8 cellular contexts compared by ENCODE assay signal in the genomic region with DNA sequence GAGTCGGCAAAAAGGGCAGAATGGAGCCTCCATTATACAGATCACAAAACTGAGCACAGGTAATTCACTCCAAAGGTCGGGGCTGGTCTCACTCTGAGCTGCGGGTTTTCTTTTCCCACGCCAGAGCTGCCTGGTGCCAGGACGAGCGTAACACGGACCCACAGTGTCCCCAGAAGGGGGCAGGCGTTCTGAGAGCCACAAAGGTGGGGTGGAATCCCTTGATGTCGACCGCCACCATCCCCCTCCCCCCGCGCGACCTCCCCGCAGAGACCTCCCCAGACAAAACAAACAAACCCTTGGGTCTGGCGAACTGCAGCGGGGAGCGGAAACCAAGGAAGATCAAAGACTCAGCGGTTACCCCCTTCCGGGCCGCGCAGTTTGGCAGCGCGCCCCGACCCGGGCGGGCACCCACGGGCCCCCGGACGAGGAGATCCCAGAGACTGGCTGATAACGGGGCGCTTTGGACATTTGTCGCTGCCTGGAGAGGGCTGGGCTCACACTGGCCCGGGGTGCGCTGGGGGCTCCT. TPM values are rescaled to one million over a fixed set of nuclear protein-coding genes. Genes with fewer than 3 reads are reported as not detected.
DNase-seq lines count a peak whose midpoint lies in the region; TF ChIP-seq lines count a peak whose summit lies in the region.

No MANE protein-coding gene starts in this region.

- H3K79me2 ChIP-seq in GM23248 (ENCODE audit: insufficient read depth): no peaks in the 10 kb centered on the region

- peak overlapping the region; percentile 90 to 96 (median 95) for H3K27ac Mint-ChIP-seq in CD4-positive, alpha-beta memory T cell
- H3K27ac Mint-ChIP-seq in nephron progenitor cell: no peak overlapping the region

- POLR2A ChIA-PET in CD4-positive, alpha-beta memory T cell (lab: Charles Lee; ENCODE audit: partially characterized antibody): interaction anchor here (0.6 to 1.7 kb wide), 8 partner anchors 12 to 220 kb away, joined by 3 to 6 read pairs (median 4); a partner anchor contains a TSS

- TF ChIP-seq CTCF in epithelial cell of proximal tubule (conservative IDR thresholded peaks at IDR 0.05; ENCODE audit: low read depth, low read length): no peak
- TF ChIP-seq CTCF in nephron progenitor cell (IDR thresholded peaks at IDR 0.05): no peak

- H3K4me2 ChIP-seq in GM23248 (ENCODE audit: unreplicated experiment): no peak overlapping the region

- H3K36me3 Mint-ChIP-seq in CD4-positive, alpha-beta memory T cell: peaks cover 0 to 5% of the 10 kb centered on the region in 2 donors
- H3K36me3 Mint-ChIP-seq in nephron progenitor cell (ENCODE audit: low read depth): peaks cover 10% of the 10 kb centered on the region

- no peaks in the 10 kb centered on the region for H3K9me3 ChIP-seq in CD4-positive, alpha-beta memory T cell (ENCODE audit: control insufficient read depth in 1 of 2, low read length in 2 of 2)
- no peaks in the 10 kb centered on the region for H3K9me3 ChIP-seq in GM23248 (ENCODE audit: low read depth)
- no peaks in the 10 kb centered on the region for H3K9me3 ChIP-seq in stomach smooth muscle (ENCODE audit: control insufficient read depth in 2 of 2, low read length in 2 of 2)

- CTCF ChIA-PET in CD4-positive, alpha-beta memory T cell (lab: Charles Lee; ENCODE audit: partially characterized antibody): interaction anchor here (1.1 kb wide), 1 partner anchor 259 kb away, joined by 4 read pairs; no protein-coding TSS in a partner anchor

- in situ Hi-C loops in GM23248 (cut with MboI): no loop called here

- peaks cover 0 to 13% (median 4%) of the 10 kb centered on the region in 8 donors for H3K9me3 Mint-ChIP-seq in CD4-positive, alpha-beta memory T cell
- H3K9me3 Mint-ChIP-seq in nephron progenitor cell: peaks cover 4% of the 10 kb centered on the region

- peak overlapping the region; percentile 81 to 89 (median 88) for H3K4me3 Mint-ChIP-seq in CD4-positive, alpha-beta memory T cell
- peak overlapping the region; percentile 86 for H3K4me3 Mint-ChIP-seq in nephron progenitor cell

- peaks cover 14 to 35% (median 25%) of the 10 kb centered on the region in 4 donors for H3K4me1 Mint-ChIP-seq in CD4-positive, alpha-beta memory T cell
- peaks cover 63% of the 10 kb centered on the region for H3K4me1 Mint-ChIP-seq in nephron progenitor cell

- no peak overlapping the region for H3K27ac ChIP-seq in CD4-positive, alpha-beta memory T cell (ENCODE audit: low read depth, low read length)
- H3K27ac ChIP-seq in GM23248 (no peak overlapping the region), stomach smooth muscle (ENCODE audit: low read length) (no peak overlapping the region)

- peak overlapping the region in 1 of 2 donors; percentile 68 for H3K4me3 ChIP-seq in CD4-positive, alpha-beta memory T cell (ENCODE audit: low read length in 2 of 2)
- H3K4me3 ChIP-seq in GM23248 (peak overlapping the region; percentile 64), epithelial cell of proximal tubule (ENCODE audit: low read depth, low read length) (peak overlapping the region; percentile 61), stomach smooth muscle (ENCODE audit: low read length in 2 of 2) (peak overlapping the region; percentile 72 to 84)

- no peaks in the 10 kb centered on the region for H3K27me3 ChIP-seq in CD4-positive, alpha-beta memory T cell (ENCODE audit: insufficient read depth, low read length)
- H3K27me3 ChIP-seq in GM23248 (replicated peaks; ENCODE audit: insufficient read depth) (peaks cover 78% of the 10 kb centered on the region), stomach smooth muscle (ENCODE audit: control insufficient read depth in 1 of 2, insufficient read depth in 2 of 2, low read length in 2 of 2) (no peaks in the 10 kb centered on the region)

- intact Hi-C loops in CD4-positive, alpha-beta memory T cell (cut with micrococcal nuclease): loop anchor here (1.0 to 10.0 kb wide), 10 partner anchors 55 to 520 kb away; a partner anchor contains a TSS

- H2AFZ ChIP-seq in GM23248: 0 out of 2 replicates have a peak overlapping the region, but pooled peaks have one; percentile 69

- H3K9ac ChIP-seq in GM23248: no peak overlapping the region
- H3K9ac ChIP-seq in stomach smooth muscle (ENCODE audit: low read length in 2 of 2): peak overlapping the region in 1 of 2 donors; percentile 17

- WGBS in GM23248 (ENCODE audit: low coverage in 1 of 2, low lambda C conversion rate in 2 of 2, missing lambda C conversion rate in 2 of 2), 2 experiments: 17 to 22% methylated on average over 31 to 33 of the region's 34 CpGs

- DNase-seq in CD4-positive, alpha-beta memory T cell: peak; percentile 87 to 90 (median 88)
- DNase-seq in GM23248 (no peak), NCI-H748 (lab: John Stamatoyannopoulos, UW; ENCODE audit: unreplicated experiment) (peak; percentile 63), epithelial cell of proximal tubule (ENCODE audit: low read depth) (no peak), nephron progenitor cell (peak; percentile 72), NCI-H1417 treated with DMSO at 0.1 percent for 48 hours (lab: John Stamatoyannopoulos, UW) (no peak)
- peak; percentile 85 for DNase-seq in activated CD8-positive, alpha-beta memory T cell treated with anti-CD3 and anti-CD28 coated beads, Interleukin-2, amount 50 U/mL, for 1 hour (ENCODE audit: extremely low read depth)

- no peaks in the 10 kb centered on the region for H4K20me1 ChIP-seq in GM23248 (ENCODE audit: insufficient read depth)

- H3K9me2 ChIP-seq in GM23248 (ENCODE audit: insufficient read depth): no peaks in the 10 kb centered on the region

- H3K36me3 ChIP-seq in CD4-positive, alpha-beta memory T cell (ENCODE audit: insufficient read depth, low read length): no peaks in the 10 kb centered on the region
- no peaks in the 10 kb centered on the region for H3K36me3 ChIP-seq in GM23248 (ENCODE audit: low read depth)
- H3K36me3 ChIP-seq in stomach smooth muscle (ENCODE audit: control insufficient read depth in 2 of 2, insufficient read depth in 2 of 2, low read length in 2 of 2): no peaks in the 10 kb centered on the region

- peaks cover 30% of the 10 kb centered on the region for H3K4me1 ChIP-seq in CD4-positive, alpha-beta memory T cell (ENCODE audit: insufficient read depth, low read length)
- H3K4me1 ChIP-seq in GM23248 (ENCODE audit: insufficient read depth): no peaks in the 10 kb centered on the region
- peaks cover 18% of the 10 kb centered on the region for H3K4me1 ChIP-seq in stomach smooth muscle (ENCODE audit: control insufficient read depth, insufficient read depth, low read length)

- no peaks in the 10 kb centered on the region for H3K27me3 Mint-ChIP-seq in CD4-positive, alpha-beta memory T cell
- peaks cover 2% of the 10 kb centered on the region for H3K27me3 Mint-ChIP-seq in nephron progenitor cell (ENCODE audit: low read depth, poor library complexity)

- no peaks in the 10 kb centered on the region for H3F3A ChIP-seq in GM23248 (ENCODE audit: insufficient read depth)

RNA-seq across cellular contexts. Expression of a gene that starts 0.8 kb away (rescaled TPM):
- total RNA-seq in CD4-positive, alpha-beta memory T cell: 1 to 10 TPM; 3.8 to 4.6 TPM
- under 1 TPM in 1 of 2 donors, not detected in 1; 0.48 TPM for polyA plus RNA-seq in CD4-positive, alpha-beta memory T cell
- not detected in 2 replicates for total RNA-seq in GM23248 (2014; rRNA removed; shearing (Covaris generic))
- polyA plus RNA-seq in GM23248 (2016; fragmentation: Nextera tagmentation; extraction: Ambion mirVana): not detected in 2 replicates
- total RNA-seq in epithelial cell of proximal tubule: 0.07 TPM in 1 of 2 replicates, not detected in the other

Comparison
In these comparisons a context has a peak if more than half of its experiments do, and no peak if none do; other contexts are left out.
1. DNase-seq: peak in CD4-positive, alpha-beta memory T cell (5 of 5), NCI-H748 (single experiment), activated CD8-positive, alpha-beta memory T cell treated with anti-CD3 and anti-CD28 coated beads, Interleukin-2, amount 50 U/mL, for 1 hour (single experiment) and nephron progenitor cell (single experiment); none in GM23248 (single experiment), epithelial cell of proximal tubule (single experiment) and NCI-H1417 treated with DMSO at 0.1 percent for 48 hours (single experiment).